1 cellular context compared by ENCODE assay signal in the genomic region with DNA sequence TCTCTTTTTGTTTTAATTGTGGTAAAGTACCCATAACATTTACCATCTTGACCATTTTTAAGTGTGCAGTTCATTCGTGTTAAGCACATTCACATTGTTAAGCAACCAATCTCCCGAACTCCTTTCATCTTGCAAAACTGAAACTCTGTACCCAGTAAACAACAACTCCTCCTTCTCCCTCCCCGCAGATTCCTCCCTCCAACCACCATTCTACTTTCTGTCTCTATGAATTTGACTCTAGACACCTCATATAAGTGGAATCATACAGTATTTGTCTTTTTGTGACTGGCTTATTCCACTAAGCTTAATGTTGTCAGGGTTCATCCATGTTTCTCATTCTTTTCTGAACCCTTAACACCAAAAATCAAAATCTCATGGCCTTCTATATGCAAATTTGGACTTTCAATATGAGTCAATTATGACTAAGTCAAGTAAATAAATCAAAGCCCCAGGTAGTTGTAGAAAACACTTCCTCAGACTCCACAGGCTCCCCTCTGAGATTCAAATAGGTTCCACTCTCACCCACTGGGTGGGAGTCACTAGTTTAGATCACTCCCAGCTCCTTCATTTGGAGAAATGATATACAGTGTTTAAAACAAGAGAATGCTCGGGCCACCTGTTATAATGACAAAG.
TF ChIP-seq lines count a peak whose summit lies in the region.

No MANE protein-coding gene starts in this region.

TF ChIP-seq in A549, 52 proteins besides CTCF, POLR2A, EP300 and RAD21 (continued from another document):
- TF ChIP-seq, protein P1, sequence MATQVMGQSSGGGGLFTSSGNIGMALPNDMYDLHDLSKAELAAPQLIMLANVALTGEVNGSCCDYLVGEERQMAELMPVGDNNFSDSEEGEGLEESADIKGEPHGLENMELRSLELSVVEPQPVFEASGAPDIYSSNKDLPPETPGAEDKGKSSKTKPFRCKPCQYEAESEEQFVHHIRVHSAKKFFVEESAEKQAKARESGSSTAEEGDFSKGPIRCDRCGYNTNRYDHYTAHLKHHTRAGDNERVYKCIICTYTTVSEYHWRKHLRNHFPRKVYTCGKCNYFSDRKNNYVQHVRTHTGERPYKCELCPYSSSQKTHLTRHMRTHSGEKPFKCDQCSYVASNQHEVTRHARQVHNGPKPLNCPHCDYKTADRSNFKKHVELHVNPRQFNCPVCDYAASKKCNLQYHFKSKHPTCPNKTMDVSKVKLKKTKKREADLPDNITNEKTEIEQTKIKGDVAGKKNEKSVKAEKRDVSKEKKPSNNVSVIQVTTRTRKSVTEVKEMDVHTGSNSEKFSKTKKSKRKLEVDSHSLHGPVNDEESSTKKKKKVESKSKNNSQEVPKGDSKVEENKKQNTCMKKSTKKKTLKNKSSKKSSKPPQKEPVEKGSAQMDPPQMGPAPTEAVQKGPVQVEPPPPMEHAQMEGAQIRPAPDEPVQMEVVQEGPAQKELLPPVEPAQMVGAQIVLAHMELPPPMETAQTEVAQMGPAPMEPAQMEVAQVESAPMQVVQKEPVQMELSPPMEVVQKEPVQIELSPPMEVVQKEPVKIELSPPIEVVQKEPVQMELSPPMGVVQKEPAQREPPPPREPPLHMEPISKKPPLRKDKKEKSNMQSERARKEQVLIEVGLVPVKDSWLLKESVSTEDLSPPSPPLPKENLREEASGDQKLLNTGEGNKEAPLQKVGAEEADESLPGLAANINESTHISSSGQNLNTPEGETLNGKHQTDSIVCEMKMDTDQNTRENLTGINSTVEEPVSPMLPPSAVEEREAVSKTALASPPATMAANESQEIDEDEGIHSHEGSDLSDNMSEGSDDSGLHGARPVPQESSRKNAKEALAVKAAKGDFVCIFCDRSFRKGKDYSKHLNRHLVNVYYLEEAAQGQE (IDR thresholded peaks at IDR 0.05) = no peak
- TF ChIP-seq KDM1A (IDR thresholded peaks at IDR 0.05; ENCODE audit: low read depth) = no peak
